Comparison of ENCODE assay signal across 26 cellular contexts in the genomic region with DNA sequence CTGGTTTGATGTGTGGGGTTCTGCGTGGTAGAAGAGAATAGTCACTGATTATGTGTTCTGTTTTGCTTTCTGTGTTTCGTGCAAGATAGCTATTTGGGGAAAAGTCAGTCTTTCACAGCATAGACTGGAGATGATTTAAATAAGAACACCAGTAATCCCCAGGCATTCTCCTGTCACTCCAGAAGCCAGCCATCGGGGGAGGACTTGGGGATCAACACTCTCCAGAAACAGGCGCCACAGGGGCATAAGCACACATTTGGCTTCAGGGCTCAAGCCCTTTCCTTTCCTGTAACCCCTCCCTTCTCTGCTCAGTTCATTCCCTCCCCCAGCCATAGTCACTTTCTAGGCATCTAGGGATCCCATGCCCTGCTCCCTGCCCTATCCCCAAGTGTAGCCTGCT.
DNase-seq lines count a peak whose midpoint lies in the region; ATAC-seq and TF ChIP-seq lines count a peak whose summit lies in the region.
"Had no signal": no experiment of that assay in that cellular context is flagged by ENCODE, and none has a peak within 500 bp of the region (broad histone marks: within the 10 kb centered on the region; RNA-seq: fewer than 3 reads in every experiment).

No MANE protein-coding gene starts in this region.

- H3K4me2 ChIP-seq in BLaER1 = peak overlapping the region; percentile 83; the same call in 1 of the 2 replicates
- H3K4me2 ChIP-seq: A549 had no signal

- no peaks in the 10 kb centered on the region for H4K20me1 ChIP-seq in BLaER1

- intact Hi-C loops in posterior cingulate gyrus (cut with DNase I) = no loop called here
- intact Hi-C loops in Calu3 (cut with micrococcal nuclease; ENCODE audit: unreplicated experiment) = loop anchor here (10.0 kb wide), 1 partner anchor 319 kb away; no protein-coding TSS in a partner anchor
- intact Hi-C loops in activated CD4-positive, alpha-beta T cell treated with anti-CD3 and anti-CD28 coated beads, Interleukin-2, amount 10 ng/mL, durations not matched to agents 24 days and 14 days (cut with micrococcal nuclease) = no loop called here

- H3K27ac ChIP-seq in BLaER1 (no peak overlapping the region), SK-N-MC (0 out of 2 replicates have a peak overlapping the region, but pooled peaks have one; percentile 8), endodermal cell (ENCODE audit: low read depth, low read length) (no peak overlapping the region)
- H3K27ac ChIP-seq: A549, colonic mucosa, foreskin keratinocyte, heart left ventricle, psoas muscle, tibial nerve had no signal

- H3K27me3 ChIP-seq in BLaER1 (no peaks in the 10 kb centered on the region), endodermal cell (ENCODE audit: control insufficient read depth, insufficient read depth, low read length, poor library complexity, severe bottlenecking) (peaks cover 22% of the 10 kb centered on the region)
- H3K27me3 ChIP-seq: colonic mucosa, foreskin keratinocyte, tibial nerve had no signal

- H3K4me1 Mint-ChIP-seq in endodermal cell (peaks cover 25% of the 10 kb centered on the region), Calu3 (ENCODE audit: low read depth, unreplicated experiment) (peaks cover 9% of the 10 kb centered on the region)
- no peaks in the 10 kb centered on the region for H3K4me1 Mint-ChIP-seq in activated CD4-positive, alpha-beta T cell treated with anti-CD3 and anti-CD28 coated beads, Interleukin-2, amount 10 ng/mL, durations not matched to agents 24 days and 14 days
- H3K4me1 Mint-ChIP-seq: activated B cell treated with CpG ODN at 0.5 μM for 24 hours had no signal

- TF ChIP-seq CTCF in endodermal cell (conservative IDR thresholded peaks at IDR 0.05) (no peak), omental fat pad (IDR thresholded peaks at IDR 0.05) (no peak), Calu3 (IDR thresholded peaks at IDR 0.05; ENCODE audit: unreplicated experiment) (no peak)

- CTCF ChIA-PET in Calu3 (lab: Charles Lee) = no interaction called here

- no peak for ATAC-seq in omental fat pad (ENCODE audit: low FRiP score)
- ATAC-seq: A549; effector memory CD8-positive, alpha-beta T cell; foreskin keratinocyte; heart left ventricle; psoas muscle had no signal

- H3K4me3 ChIP-seq in BLaER1 (no peak overlapping the region), SK-N-MC (no peak overlapping the region), endodermal cell (ENCODE audit: low read length) (no peak overlapping the region)
- H3K4me3 ChIP-seq: A549, colonic mucosa, heart left ventricle, psoas muscle, tibial nerve had no signal

- H3K4me3 Mint-ChIP-seq in endodermal cell (no peak overlapping the region), Calu3 (ENCODE audit: low read depth, unreplicated experiment) (no peak overlapping the region)
- no peak overlapping the region for H3K4me3 Mint-ChIP-seq in activated CD4-positive, alpha-beta T cell treated with anti-CD3 and anti-CD28 coated beads, Interleukin-2, amount 10 ng/mL, durations not matched to agents 24 days and 14 days
- H3K4me3 Mint-ChIP-seq: activated B cell treated with CpG ODN at 0.5 μM for 24 hours; effector memory CD8-positive, alpha-beta T cell; memory B cell; stimulated activated naive CD8-positive, alpha-beta T cell treated with anti-CD3 and anti-CD28 coated beads, Interleukin-15, Interleukin-2, amounts not matched to agents 100 ng/mL and 50 ng/mL, for 24 hours had no signal

- H3K9me3 ChIP-seq in BLaER1 = no peaks in the 10 kb centered on the region
- no peaks in the 10 kb centered on the region for H3K9me3 ChIP-seq in SK-N-MC (ENCODE audit: low read depth, low read length)
- no peaks in the 10 kb centered on the region for H3K9me3 ChIP-seq in endodermal cell (ENCODE audit: control insufficient read depth, low read length)
- H3K9me3 ChIP-seq: A549, colonic mucosa, heart left ventricle, psoas muscle, tibial nerve had no signal

- H3K36me3 ChIP-seq in BLaER1 = no peaks in the 10 kb centered on the region
- H3K36me3 ChIP-seq in SK-N-MC (ENCODE audit: insufficient read depth, low read length) = no peaks in the 10 kb centered on the region
- no peaks in the 10 kb centered on the region for H3K36me3 ChIP-seq in endodermal cell (ENCODE audit: control insufficient read depth, insufficient read depth, low read length)
- H3K36me3 ChIP-seq: colonic mucosa, heart left ventricle, tibial nerve had no signal

- no peaks in the 10 kb centered on the region for H3K9me3 Mint-ChIP-seq in endodermal cell
- no peaks in the 10 kb centered on the region for H3K9me3 Mint-ChIP-seq in Calu3 (ENCODE audit: low read depth, unreplicated experiment)
- no peaks in the 10 kb centered on the region for H3K9me3 Mint-ChIP-seq in activated CD4-positive, alpha-beta T cell treated with anti-CD3 and anti-CD28 coated beads, Interleukin-2, amount 10 ng/mL, durations not matched to agents 24 days and 14 days
- H3K9me3 Mint-ChIP-seq: activated B cell treated with CpG ODN at 0.5 μM for 24 hours; effector memory CD8-positive, alpha-beta T cell; memory B cell; stimulated activated naive CD8-positive, alpha-beta T cell treated with anti-CD3 and anti-CD28 coated beads, Interleukin-15, Interleukin-2, amounts not matched to agents 100 ng/mL and 50 ng/mL, for 24 hours had no signal

- WGBS in endodermal cell (ENCODE audit: insufficient coverage in 1 of 2, insufficient read length in 1 of 2), 2 experiments = 40 to 68% methylated on average over 1 to 4 of the region's 4 CpGs

- peaks cover 5% of the 10 kb centered on the region for H3K27me3 Mint-ChIP-seq in endodermal cell (ENCODE audit: insufficient read depth)
- no peaks in the 10 kb centered on the region for H3K27me3 Mint-ChIP-seq in Calu3 (ENCODE audit: unreplicated experiment)
- H3K27me3 Mint-ChIP-seq in activated CD4-positive, alpha-beta T cell treated with anti-CD3 and anti-CD28 coated beads, Interleukin-2, amount 10 ng/mL, durations not matched to agents 24 days and 14 days = peaks cover 6% of the 10 kb centered on the region
- H3K27me3 Mint-ChIP-seq: stimulated activated naive CD8-positive, alpha-beta T cell treated with anti-CD3 and anti-CD28 coated beads, Interleukin-15, Interleukin-2, amounts not matched to agents 100 ng/mL and 50 ng/mL, for 24 hours had no signal

- H3K9ac ChIP-seq in BLaER1 = no peak overlapping the region
- H3K9ac ChIP-seq in SK-N-MC (ENCODE audit: insufficient read length) = no peak overlapping the region
- H3K9ac ChIP-seq in endodermal cell (ENCODE audit: extremely low read depth, low read length, poor library complexity, severe bottlenecking) = no peak overlapping the region

- peaks cover 57% of the 10 kb centered on the region for H3K4me1 ChIP-seq in BLaER1
- H3K4me1 ChIP-seq in endodermal cell (ENCODE audit: control insufficient read depth, insufficient read depth, low read length) = no peaks in the 10 kb centered on the region
- H3K4me1 ChIP-seq: colonic mucosa, heart left ventricle, psoas muscle, tibial nerve had no signal

- H3K36me3 Mint-ChIP-seq in endodermal cell (ENCODE audit: low read depth) (no peaks in the 10 kb centered on the region), Calu3 (ENCODE audit: insufficient read depth, unreplicated experiment) (no peaks in the 10 kb centered on the region)
- no peaks in the 10 kb centered on the region for H3K36me3 Mint-ChIP-seq in activated CD4-positive, alpha-beta T cell treated with anti-CD3 and anti-CD28 coated beads, Interleukin-2, amount 10 ng/mL, durations not matched to agents 24 days and 14 days (ENCODE audit: low read depth)
- H3K36me3 Mint-ChIP-seq: memory B cell had no signal

- no peak overlapping the region for H3K27ac Mint-ChIP-seq in endodermal cell
- no peak overlapping the region for H3K27ac Mint-ChIP-seq in Calu3 (ENCODE audit: unreplicated experiment)
- H3K27ac Mint-ChIP-seq in activated CD4-positive, alpha-beta T cell treated with anti-CD3 and anti-CD28 coated beads, Interleukin-2, amount 10 ng/mL, durations not matched to agents 24 days and 14 days = no peak overlapping the region
- H3K27ac Mint-ChIP-seq: activated B cell treated with CpG ODN at 0.5 μM for 24 hours; effector memory CD8-positive, alpha-beta T cell; memory B cell; stimulated activated naive CD8-positive, alpha-beta T cell treated with anti-CD3 and anti-CD28 coated beads, Interleukin-15, Interleukin-2, amounts not matched to agents 100 ng/mL and 50 ng/mL, for 24 hours had no signal

- DNase-seq in SK-N-MC (ENCODE audit: low read depth, low spot score) (no peak), endodermal cell (peak; percentile 84), posterior cingulate gyrus (peak in 7 of 10 donors; percentile 13 to 85 (median 36)), omental fat pad (ENCODE audit: low spot score) (no peak), DMS153 (lab: John Stamatoyannopoulos, UW) (no peak), Calu3 (no peak)
- DNase-seq in activated CD4-positive, alpha-beta T cell treated with anti-CD3 and anti-CD28 coated beads, Interleukin-2, amount 10 ng/mL, durations not matched to agents 24 days and 14 days = no peak
- DNase-seq: activated B cell treated with CpG ODN at 0.5 μM for 24 hours; activated CD4-positive, alpha-beta T cell treated with anti-CD3 and anti-CD28 coated beads, Interleukin-2, amount 50 U/mL, for 4 hours; activated naive CD4-positive, alpha-beta T cell treated with Interleukin-2 at 50 U/mL for 16 hours; aorta; colonic mucosa; effector memory CD8-positive, alpha-beta T cell; foreskin keratinocyte; heart left ventricle; NCI-H1436 treated with DMSO at 0.1 percent for 48 hours; NCI-H2107; NCI-H446; OCI-M1; psoas muscle; T-helper 9 cell had no signal

- BruUV-seq in Calu3 (replicated peaks; lab: Mats Ljungman, UMichigan) = no TSS peak

Comparison
In these comparisons a context has a peak if more than half of its experiments do, and no peak if none do; other contexts are left out.
1. DNase-seq: peak in endodermal cell (single experiment) and posterior cingulate gyrus (7 of 10); none in SK-N-MC (single experiment), omental fat pad (single experiment), DMS153 (single experiment), Calu3 (single experiment) and activated CD4-positive, alpha-beta T cell treated with anti-CD3 and anti-CD28 coated beads, Interleukin-2, amount 10 ng/mL, durations not matched to agents 24 days and 14 days (single experiment).